Comparison of ENCODE assay signal across 8 cellular contexts in genomic region chr12:6647083-6647604, GRCh38. TPM values are rescaled to one million over a fixed set of nuclear protein-coding genes. Genes with fewer than 3 reads are reported as not detected.
DNase-seq lines count a peak whose midpoint lies in the region; ATAC-seq and TF ChIP-seq lines count a peak whose summit lies in the region.

Gene ACRBP (minus strand): TSS chr12:6647432. CDS start chr12:6647366, 66 bp downstream.

- no peaks in the 10 kb centered on the region for H3K27me3 ChIP-seq in esophagus muscularis mucosa
- no peaks in the 10 kb centered on the region for H3K27me3 ChIP-seq in thymus (ENCODE audit: control insufficient read depth, insufficient read depth)

- H3K4me3 ChIP-seq in esophagus muscularis mucosa (peak within 1 kb of the TSS; percentile 55 to 60 (median 57)), mucosa of descending colon (no peak within 1 kb of the TSS), thymus (ENCODE audit: low read length) (peak within 1 kb of the TSS; percentile 37)

- peak within 1 kb of the TSS; percentile 74 for H3K27ac Mint-ChIP-seq in activated B cell treated with CpG ODN at 0.5 μM for 24 hours

- TF ChIP-seq POLR2A in GM19099 (IDR thresholded peaks at IDR 0.05; ENCODE audit: extremely low read depth, insufficient read length, low read depth) (peak; percentile 61), esophagus muscularis mucosa (IDR thresholded peaks at IDR 0.05; ENCODE audit: low read depth) (no peak)

- H3K4me3 Mint-ChIP-seq in activated B cell treated with CpG ODN at 0.5 μM for 24 hours = peak within 1 kb of the TSS; percentile 84

- ATAC-seq in activated B cell treated with CpG ODN at 0.5 μM for 24 hours (ENCODE audit: low read depth) (peak; percentile 83), mucosa of descending colon (peak; percentile 96)

- TF ChIP-seq CTCF in 22Rv1 (IDR thresholded peaks at IDR 0.05) (no peak), activated B cell treated with CpG ODN at 0.5 μM for 24 hours (IDR thresholded peaks at IDR 0.05) (no peak), esophagus muscularis mucosa (IDR thresholded peaks at IDR 0.05) (no peak), mucosa of descending colon (IDR thresholded peaks at IDR 0.05) (no peak)

- peaks cover 5% of the 10 kb centered on the region for H3K9me3 Mint-ChIP-seq in activated B cell treated with CpG ODN at 0.5 μM for 24 hours

- TF ChIP-seq EP300 in esophagus muscularis mucosa (IDR thresholded peaks at IDR 0.05) = no peak

- DNase-seq in activated B cell treated with CpG ODN at 0.5 μM for 24 hours = peak; percentile 71
- DNase-seq in esophagus muscularis mucosa (ENCODE audit: extremely low spot score) = no peak
- peak; percentile 84 to 89 (median 87) for DNase-seq in mucosa of descending colon
- no peak for DNase-seq in OCI-M2 (lab: John Stamatoyannopoulos, UW; ENCODE audit: unreplicated experiment)
- no peak for DNase-seq in RKO (ENCODE audit: low spot score)

- H3K36me3 ChIP-seq in esophagus muscularis mucosa = peaks cover 24 to 43% (median 39%) of the 10 kb centered on the region in 4 donors
- peaks cover 7% of the 10 kb centered on the region for H3K36me3 ChIP-seq in mucosa of descending colon (ENCODE audit: low read depth)
- H3K36me3 ChIP-seq in thymus (ENCODE audit: control insufficient read depth, insufficient read depth) = peaks cover 33% of the 10 kb centered on the region

- WGBS in esophagus muscularis mucosa = 10% methylated on average over 32 of the region's 38 CpGs
- WGBS in thymus = 7% methylated on average over 38 of the region's 38 CpGs

- no peaks in the 10 kb centered on the region for H3K27me3 Mint-ChIP-seq in activated B cell treated with CpG ODN at 0.5 μM for 24 hours

- peak within 1 kb of the TSS; percentile 63 for H3K27ac ChIP-seq in 22Rv1
- peak within 1 kb of the TSS; percentile 56 to 78 (median 62) for H3K27ac ChIP-seq in esophagus muscularis mucosa (replicated peaks in 1 of 4)
- H3K27ac ChIP-seq in thymus (ENCODE audit: low read depth) = peak within 1 kb of the TSS; percentile 2

- POLR2A ChIA-PET in activated B cell treated with CpG ODN at 0.5 μM for 24 hours (lab: Charles Lee) = interaction anchor here (0.5 to 2.1 kb wide), 9 partner anchors 11 to 318 kb away, joined by 3 to 17 read pairs (median 4); partner anchors contain the start of gene LPAR5

- H3K36me3 Mint-ChIP-seq in activated B cell treated with CpG ODN at 0.5 μM for 24 hours (ENCODE audit: low read depth) = peaks cover 30% of the 10 kb centered on the region

- H3K9me3 ChIP-seq in esophagus muscularis mucosa (no peaks in the 10 kb centered on the region), mucosa of descending colon (no peaks in the 10 kb centered on the region), thymus (ENCODE audit: control insufficient read depth) (no peaks in the 10 kb centered on the region)

- CTCF ChIA-PET in activated B cell treated with CpG ODN at 0.5 μM for 24 hours (lab: Charles Lee) = interaction anchor here (4.4 kb wide), 1 partner anchor 27 kb away, joined by 26 read pairs; no protein-coding TSS in a partner anchor

- H3K4me1 ChIP-seq in esophagus muscularis mucosa = peaks cover 0 to 24% (median 19%) of the 10 kb centered on the region in 4 donors
- H3K4me1 ChIP-seq in mucosa of descending colon (ENCODE audit: low read depth) = peaks cover 6% of the 10 kb centered on the region
- H3K4me1 ChIP-seq in thymus (ENCODE audit: control insufficient read depth, insufficient read depth, low read length) = peaks cover 2% of the 10 kb centered on the region

- H3K4me1 Mint-ChIP-seq in activated B cell treated with CpG ODN at 0.5 μM for 24 hours = peaks cover 39% of the 10 kb centered on the region

- intact Hi-C loops in activated B cell treated with CpG ODN at 0.5 μM for 24 hours (cut with micrococcal nuclease) = no loop called here
- intact Hi-C loops in esophagus muscularis mucosa (cut with DNase I) = loop anchor here (2.0 kb wide), 1 partner anchor 28 kb away; no protein-coding TSS in a partner anchor
- intact Hi-C loops in mucosa of descending colon (cut with DNase I, micrococcal nuclease) = no loop called here

RNA-seq across cellular contexts. Expression of gene ACRBP, which starts in this region (rescaled TPM):
- total RNA-seq in activated B cell treated with CpG ODN at 0.5 μM for 24 hours (5.4 and 7.7 TPM in 2 replicates), esophagus muscularis mucosa (1 to 10 TPM in 3 of 4 donors, under 1 TPM in 1; 0.97 to 6.2 (median 2.6) TPM), mucosa of descending colon (1 to 10 TPM; 1.4 to 3.0 (median 2.2) TPM)
- polyA plus RNA-seq in thymus = 10.5 TPM

Comparison
In these comparisons a context has a peak if more than half of its experiments do, and no peak if none do; other contexts are left out.
1. H3K27ac ChIP-seq: peak in every context shown above with its lines; median percentile 63 in 22Rv1; 62 in esophagus muscularis mucosa; 2 in thymus.
2. DNase-seq: peak in activated B cell treated with CpG ODN at 0.5 μM for 24 hours (single experiment) and mucosa of descending colon (3 of 3); none in esophagus muscularis mucosa (single experiment), OCI-M2 (single experiment) and RKO (single experiment).